21 cellular contexts compared by ENCODE assay signal in genomic region chr15:42338500-42338899, GRCh38.
"Had no signal": no experiment of that assay in that cellular context is flagged by ENCODE, and none has a peak within 500 bp of the region (broad histone marks: within the 10 kb centered on the region; RNA-seq: fewer than 3 reads in every experiment).

No MANE protein-coding gene starts in this region.

- DNase-seq: activated CD4-positive, alpha-beta memory T cell treated with anti-CD3 and anti-CD28 coated beads, Interleukin-2, amount 10 ng/mL, durations not matched to agents 7 days and 5 days; activated CD4-positive, alpha-beta T cell treated with anti-CD3 and anti-CD28 coated beads for 48 hours; activated CD4-positive, CD25-positive, alpha-beta regulatory T cell; activated naive CD4-positive, alpha-beta T cell treated with Interleukin-2 at 50 U/mL for 16 hours; activated T-cell treated with anti-CD3 and anti-CD28 coated beads, Interleukin-2, amount 50 U/mL, for 24 hours; anterior cingulate cortex; central memory CD4-positive, alpha-beta T cell; heart left ventricle; immature natural killer cell; kidney glomerular epithelial cell; ovary; sigmoid colon; stimulated activated naive B cell treated with anti-CD40 and anti-IgM and Interleukin-4, amounts not matched to agents 10 μg/mL and 1 μg/mL and 100 μg/mL, for 72 hours; SW 1271; T-helper 2 cell; upper lobe of left lung had no signal

- H3K4me1 Mint-ChIP-seq: activated CD4-positive, alpha-beta memory T cell treated with anti-CD3 and anti-CD28 coated beads, Interleukin-2, amount 10 ng/mL, durations not matched to agents 7 days and 5 days; brain; immature natural killer cell; neural crest cell; stimulated activated naive B cell treated with anti-CD40 and anti-IgM and Interleukin-4, amounts not matched to agents 10 μg/mL and 1 μg/mL and 100 μg/mL, for 72 hours had no signal

- H3K36me3 ChIP-seq: ovary had no signal

- H3K27ac Mint-ChIP-seq: activated CD4-positive, alpha-beta memory T cell treated with anti-CD3 and anti-CD28 coated beads, Interleukin-2, amount 10 ng/mL, durations not matched to agents 7 days and 5 days; activated T-cell treated with anti-CD3 and anti-CD28 coated beads, Interleukin-2, amount 50 U/mL, for 24 hours; activated T-helper 2 cell treated with anti-CD3 and anti-CD28 coated beads, Interferon-gamma antibody, Interleukin-2, Interleukin-4, amounts not matched to agents 10 μg/mL and 5 μg/mL and 100 μg/mL, durations not matched to agents 14 hours and 24 hours and 36 hours; immature natural killer cell; stimulated activated naive B cell treated with anti-CD40 and anti-IgM and Interleukin-4, amounts not matched to agents 10 μg/mL and 1 μg/mL and 100 μg/mL, for 72 hours had no signal

- H3K4me1 ChIP-seq: gastroesophageal sphincter, sigmoid colon, upper lobe of left lung had no signal

- H3K4me3 Mint-ChIP-seq: activated CD4-positive, alpha-beta memory T cell treated with anti-CD3 and anti-CD28 coated beads, Interleukin-2, amount 10 ng/mL, durations not matched to agents 7 days and 5 days; activated T-cell treated with anti-CD3 and anti-CD28 coated beads, Interleukin-2, amount 50 U/mL, for 24 hours; brain; immature natural killer cell; neural crest cell; stimulated activated naive B cell treated with anti-CD40 and anti-IgM and Interleukin-4, amounts not matched to agents 10 μg/mL and 1 μg/mL and 100 μg/mL, for 72 hours had no signal

- H3K27me3 ChIP-seq: gastroesophageal sphincter, heart left ventricle, ovary, sigmoid colon, upper lobe of left lung had no signal

- H3K4me3 ChIP-seq: gastroesophageal sphincter, heart left ventricle, ovary, sigmoid colon, thoracic aorta, upper lobe of left lung had no signal

- H3K27ac ChIP-seq: gastroesophageal sphincter, ovary, sigmoid colon, thoracic aorta, upper lobe of left lung had no signal

- ATAC-seq: gastroesophageal sphincter; stimulated activated naive B cell treated with anti-CD40 and anti-IgM and Interleukin-4, amounts not matched to agents 10 μg/mL and 1 μg/mL and 100 μg/mL, for 72 hours had no signal

- H3K27me3 Mint-ChIP-seq: activated CD4-positive, alpha-beta memory T cell treated with anti-CD3 and anti-CD28 coated beads, Interleukin-2, amount 10 ng/mL, durations not matched to agents 7 days and 5 days; activated T-cell treated with anti-CD3 and anti-CD28 coated beads, Interleukin-2, amount 50 U/mL, for 24 hours; stimulated activated naive B cell treated with anti-CD40 and anti-IgM and Interleukin-4, amounts not matched to agents 10 μg/mL and 1 μg/mL and 100 μg/mL, for 72 hours had no signal
